ENCODE assay signal across 25 cellular contexts in the genomic region with DNA sequence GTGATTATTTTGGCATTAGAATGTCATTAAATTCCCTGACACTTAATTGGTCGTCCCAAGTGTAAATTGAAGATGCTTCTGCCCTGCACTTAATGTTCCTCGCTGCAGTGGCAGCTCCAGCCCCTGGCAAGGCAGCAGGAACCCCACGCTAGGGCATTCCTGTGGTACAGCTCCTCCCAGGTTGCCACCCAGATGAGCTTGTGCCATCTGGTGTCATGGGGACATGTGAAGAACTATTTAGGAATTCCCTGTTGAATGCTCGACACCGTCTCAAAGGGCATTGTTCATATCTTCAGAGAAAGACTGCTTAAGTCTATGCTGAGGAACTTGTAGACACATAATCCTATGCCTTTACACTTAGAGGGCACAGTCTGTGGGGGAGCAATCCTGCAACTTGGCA.
"Had no signal": no experiment of that assay in that cellular context is flagged by ENCODE, and none has a peak within 500 bp of the region (broad histone marks: within the 10 kb centered on the region; RNA-seq: fewer than 3 reads in every experiment).

No MANE protein-coding gene starts in this region.

- H3K9me3 Mint-ChIP-seq: activated naive CD8-positive, alpha-beta T cell treated with anti-CD3 and anti-CD28 coated beads for 36 hours; endodermal cell; naive B cell; stimulated activated effector memory CD8-positive, alpha-beta T cell treated with anti-CD3 and anti-CD28 coated beads, Interleukin-12 subunit alpha, Interleukin-12 subunit beta, amount 100 ng/mL, for 72 hours; T-cell; WTC11 had no signal

- H3K36me3 ChIP-seq: right lobe of liver had no signal

- ATAC-seq: activated CD4-positive, alpha-beta T cell treated with anti-CD3 and anti-CD28 coated beads for 36 hours; gastroesophageal sphincter; left colon; right lobe of liver; stimulated activated effector memory CD8-positive, alpha-beta T cell treated with anti-CD3 and anti-CD28 coated beads, Interleukin-12 subunit alpha, Interleukin-12 subunit beta, amount 100 ng/mL, for 72 hours; T-cell; WTC11 had no signal

- H3K27me3 ChIP-seq: esophagus squamous epithelium, gastroesophageal sphincter, right lobe of liver, transverse colon had no signal

- H3K27ac Mint-ChIP-seq: activated CD4-positive, alpha-beta T cell treated with anti-CD3 and anti-CD28 coated beads for 36 hours; activated naive CD8-positive, alpha-beta T cell treated with anti-CD3 and anti-CD28 coated beads for 36 hours; endodermal cell; T-cell had no signal

- DNase-seq: activated CD4-positive, alpha-beta T cell treated with anti-CD3 and anti-CD28 coated beads for 36 hours; activated CD4-positive, alpha-beta T cell treated with anti-CD3 and anti-CD28 coated beads, Interleukin-2, amount 50 U/mL, for 4 hours; activated naive CD4-positive, alpha-beta T cell treated with Interleukin-2 at 50 U/mL for 16 hours; activated naive CD8-positive, alpha-beta T cell treated with anti-CD3 and anti-CD28 coated beads for 36 hours; activated T-cell treated with anti-CD3 and anti-CD28 coated beads, Interleukin-2, amount 50 U/mL, for 48 hours; amniotic stem cell; cerebellar nuclear complex; cortex of kidney; esophagus squamous epithelium; head of caudate nucleus; hypothalamus; left colon; mesenchymal stem cell; naive B cell; occipital lobe; posterior cingulate gyrus; right lobe of liver; small intestine; stimulated activated CD4-positive, alpha-beta T cell treated with anti-CD3 and anti-CD28 coated beads, Interleukin-2, amount 100 ng/mL, for 24 hours; T-cell; transverse colon had no signal

- H3K4me3 ChIP-seq: esophagus squamous epithelium, gastroesophageal sphincter, right lobe of liver, transverse colon had no signal

- H3K27ac ChIP-seq: esophagus squamous epithelium, gastroesophageal sphincter, right lobe of liver, transverse colon had no signal

- H3K9me3 ChIP-seq: esophagus squamous epithelium, gastroesophageal sphincter, right lobe of liver, transverse colon had no signal

- H3K27me3 Mint-ChIP-seq: activated CD4-positive, alpha-beta T cell treated with anti-CD3 and anti-CD28 coated beads for 36 hours; activated naive CD8-positive, alpha-beta T cell treated with anti-CD3 and anti-CD28 coated beads for 36 hours; naive B cell; T-cell had no signal

- H3K4me3 Mint-ChIP-seq: activated CD4-positive, alpha-beta T cell treated with anti-CD3 and anti-CD28 coated beads for 36 hours; activated naive CD8-positive, alpha-beta T cell treated with anti-CD3 and anti-CD28 coated beads for 36 hours; endodermal cell; stimulated activated effector memory CD8-positive, alpha-beta T cell treated with anti-CD3 and anti-CD28 coated beads, Interleukin-12 subunit alpha, Interleukin-12 subunit beta, amount 100 ng/mL, for 72 hours; WTC11 had no signal
